ENCODE assay signal across 8 cellular contexts in the genomic region with DNA sequence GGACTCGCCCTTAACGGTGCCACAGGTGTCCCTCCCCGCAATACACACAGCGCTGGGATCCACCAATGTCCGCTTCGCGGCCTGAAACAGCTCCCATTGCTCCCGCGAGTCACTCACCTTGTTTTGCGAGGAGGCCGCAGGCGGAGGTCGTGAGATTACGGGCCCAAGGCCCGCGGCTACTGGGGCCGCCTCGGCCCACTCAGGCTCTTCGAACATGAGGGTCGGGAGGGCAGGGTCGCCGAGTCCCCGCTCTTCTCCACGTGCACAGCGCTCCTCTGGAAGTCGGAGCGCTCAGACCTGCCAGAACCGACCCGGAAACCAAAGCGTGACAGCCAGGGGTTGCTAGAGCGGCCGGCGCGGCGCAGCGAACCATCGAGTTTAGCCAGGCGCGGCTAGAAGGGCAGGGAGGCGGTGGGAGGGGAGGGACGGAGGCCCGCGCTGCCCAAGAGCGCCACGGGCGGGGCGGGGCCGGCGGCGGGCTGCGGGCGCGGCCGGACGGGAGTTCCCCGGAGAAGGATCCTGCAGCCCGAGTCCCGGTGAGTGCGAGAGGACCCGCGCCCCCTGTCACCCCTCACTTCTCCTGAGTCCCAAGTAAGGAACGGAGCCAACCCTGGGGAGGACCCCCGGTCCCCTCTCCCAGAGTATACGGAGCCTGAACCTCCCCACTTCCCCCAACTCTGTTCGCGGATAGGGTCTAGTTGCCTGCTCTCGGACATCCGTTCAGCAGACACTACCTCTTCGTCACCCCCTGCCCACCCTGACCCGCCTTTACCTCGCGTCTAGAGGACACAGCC. TPM values are rescaled to one million over a fixed set of nuclear protein-coding genes. Genes with fewer than 3 reads are reported as not detected.
A peak's percentile ranks its signal among the peaks of the same experiment; 100 is the strongest.
DNase-seq lines count a peak whose midpoint lies in the region; ATAC-seq and TF ChIP-seq lines count a peak whose summit lies in the region.

A gene (plus strand): TSS at position 488 of the 794 bp plus-strand sequence. CDS start 498 bp downstream, outside the sequence.
A gene (minus strand): TSS at position 330 of the 794 bp plus-strand sequence. CDS start 114 bp downstream, at position 216.

- peaks cover 38 to 39% of the 10 kb centered on the region in 2 donors for H3K36me3 ChIP-seq in muscle layer of duodenum (ENCODE audit: control insufficient read depth in 1 of 2, insufficient read depth in 2 of 2, low read length in 2 of 2)

- H3K9me3 ChIP-seq in muscle layer of duodenum (ENCODE audit: control insufficient read depth in 1 of 2, low read length in 2 of 2): no peaks in the 10 kb centered on the region

- H3K27ac ChIP-seq in muscle layer of duodenum (ENCODE audit: low read length): peak within 1 kb of the TSS; percentile 98

- peak within 1 kb of the TSS; percentile 95 to 98 for H3K4me3 ChIP-seq in muscle layer of duodenum (ENCODE audit: low read depth in 1 of 2, low read length in 2 of 2)

- peaks cover 36 to 61% of the 10 kb centered on the region in 2 donors for H3K4me1 ChIP-seq in muscle layer of duodenum (ENCODE audit: control insufficient read depth in 1 of 2, insufficient read depth in 2 of 2, low read length in 2 of 2)

- H3K27me3 Mint-ChIP-seq in activated T-cell treated with anti-CD3 and anti-CD28 coated beads, Interleukin-2, amount 50 U/mL, for 24 hours: no peaks in the 10 kb centered on the region

- H3K4me3 Mint-ChIP-seq in activated T-cell treated with anti-CD3 and anti-CD28 coated beads, Interleukin-2, amount 50 U/mL, for 24 hours: no peak within 1 kb of the TSS

- no peaks in the 10 kb centered on the region for H3K27me3 ChIP-seq in muscle layer of duodenum (ENCODE audit: low read depth, low read length)

- H3K4me1 Mint-ChIP-seq in activated T-cell treated with anti-CD3 and anti-CD28 coated beads, Interleukin-2, amount 50 U/mL, for 24 hours (ENCODE audit: low read depth): peaks cover 38% of the 10 kb centered on the region

- no peak; the same call in 1 of the 2 replicates for TF ChIP-seq EP300 in Ishikawa (IDR thresholded peaks at IDR 0.05; ENCODE audit: borderline replicate concordance)

- no peaks in the 10 kb centered on the region for H3K9me3 Mint-ChIP-seq in activated T-cell treated with anti-CD3 and anti-CD28 coated beads, Interleukin-2, amount 50 U/mL, for 24 hours

- ATAC-seq in GM21576 (IDR thresholded peaks at IDR 0.05; ENCODE audit: unreplicated experiment): peak; percentile 64
- ATAC-seq in esophagus mucosa: peak; percentile 96

- DNase-seq in DMS153 treated with DMSO at 0.1 percent for 48 hours (lab: John Stamatoyannopoulos, UW; ENCODE audit: unreplicated experiment): peak; percentile 61
- DNase-seq in activated T-cell treated with anti-CD3 and anti-CD28 coated beads, Interleukin-2, amount 50 U/mL, for 24 hours: peak; percentile 90
- DNase-seq in stimulated activated CD8-positive, alpha-beta memory T cell treated with anti-CD3 and anti-CD28 coated beads, Interleukin-7, amount 100 ng/mL, for 24 hours (ENCODE audit: low read depth): peak; percentile 67

- no peak for TF ChIP-seq RAD21 in Ishikawa (IDR thresholded peaks at IDR 0.05; ENCODE audit: low read depth)

- peaks cover 58% of the 10 kb centered on the region for H3K36me3 Mint-ChIP-seq in activated T-cell treated with anti-CD3 and anti-CD28 coated beads, Interleukin-2, amount 50 U/mL, for 24 hours (ENCODE audit: low read depth)

- H3K27ac Mint-ChIP-seq in activated T-cell treated with anti-CD3 and anti-CD28 coated beads, Interleukin-2, amount 50 U/mL, for 24 hours: no peak within 1 kb of the TSS

TF ChIP-seq in Ishikawa, 13 proteins besides CTCF, POLR2A, EP300 and RAD21 (continues in another document):
- TF ChIP-seq NFIC (IDR thresholded peaks at IDR 0.05) (peak; percentile 33; the same call in 1 of the 2 replicates), CEBPB (IDR thresholded peaks at IDR 0.05) (no peak), YY1 (IDR thresholded peaks at IDR 0.05; ENCODE audit: low read depth) (peak; percentile 67), TAF1 (IDR thresholded peaks at IDR 0.05; ENCODE audit: low read depth) (peak; percentile 95), TCF12 (IDR thresholded peaks at IDR 0.05; ENCODE audit: low read depth) (peak; percentile 73; the same call in 1 of the 2 replicates), CREB1 (IDR thresholded peaks at IDR 0.05; ENCODE audit: low read depth) (no peak), ZBTB7A (IDR thresholded peaks at IDR 0.05; ENCODE audit: low read depth) (peak; percentile 66; the same call in 1 of the 2 replicates), TEAD4 (IDR thresholded peaks at IDR 0.05) (peak; percentile 21; the same call in 1 of the 2 replicates)
- TF ChIP-seq, protein P1, sequence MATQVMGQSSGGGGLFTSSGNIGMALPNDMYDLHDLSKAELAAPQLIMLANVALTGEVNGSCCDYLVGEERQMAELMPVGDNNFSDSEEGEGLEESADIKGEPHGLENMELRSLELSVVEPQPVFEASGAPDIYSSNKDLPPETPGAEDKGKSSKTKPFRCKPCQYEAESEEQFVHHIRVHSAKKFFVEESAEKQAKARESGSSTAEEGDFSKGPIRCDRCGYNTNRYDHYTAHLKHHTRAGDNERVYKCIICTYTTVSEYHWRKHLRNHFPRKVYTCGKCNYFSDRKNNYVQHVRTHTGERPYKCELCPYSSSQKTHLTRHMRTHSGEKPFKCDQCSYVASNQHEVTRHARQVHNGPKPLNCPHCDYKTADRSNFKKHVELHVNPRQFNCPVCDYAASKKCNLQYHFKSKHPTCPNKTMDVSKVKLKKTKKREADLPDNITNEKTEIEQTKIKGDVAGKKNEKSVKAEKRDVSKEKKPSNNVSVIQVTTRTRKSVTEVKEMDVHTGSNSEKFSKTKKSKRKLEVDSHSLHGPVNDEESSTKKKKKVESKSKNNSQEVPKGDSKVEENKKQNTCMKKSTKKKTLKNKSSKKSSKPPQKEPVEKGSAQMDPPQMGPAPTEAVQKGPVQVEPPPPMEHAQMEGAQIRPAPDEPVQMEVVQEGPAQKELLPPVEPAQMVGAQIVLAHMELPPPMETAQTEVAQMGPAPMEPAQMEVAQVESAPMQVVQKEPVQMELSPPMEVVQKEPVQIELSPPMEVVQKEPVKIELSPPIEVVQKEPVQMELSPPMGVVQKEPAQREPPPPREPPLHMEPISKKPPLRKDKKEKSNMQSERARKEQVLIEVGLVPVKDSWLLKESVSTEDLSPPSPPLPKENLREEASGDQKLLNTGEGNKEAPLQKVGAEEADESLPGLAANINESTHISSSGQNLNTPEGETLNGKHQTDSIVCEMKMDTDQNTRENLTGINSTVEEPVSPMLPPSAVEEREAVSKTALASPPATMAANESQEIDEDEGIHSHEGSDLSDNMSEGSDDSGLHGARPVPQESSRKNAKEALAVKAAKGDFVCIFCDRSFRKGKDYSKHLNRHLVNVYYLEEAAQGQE (IDR thresholded peaks at IDR 0.05; ENCODE audit: low read depth): no peak; the same call in 1 of the 2 replicates

TF ChIP-seq in PFSK-1, 5 proteins besides CTCF, POLR2A, EP300 and RAD21:
- TF ChIP-seq FOXP2 (optimal IDR thresholded peaks at IDR 0.05; ENCODE audit: borderline replicate concordance, extremely low read depth, extremely low read length, insufficient read depth) (peak; percentile 95), SIN3A (IDR thresholded peaks at IDR 0.05; ENCODE audit: borderline replicate concordance, insufficient read depth, low read length) (peak; percentile 100), TAF1 (IDR thresholded peaks at IDR 0.05; ENCODE audit: borderline replicate concordance, insufficient read depth, low read length) (peak; percentile 91), POLR2AphosphoS5 (IDR thresholded peaks at IDR 0.05; ENCODE audit: low read depth, low read length) (peak; percentile 96)
- TF ChIP-seq, protein P1 (IDR thresholded peaks at IDR 0.05; ENCODE audit: insufficient read depth in 1 of 2, low read depth in 2 of 2, low read length in 2 of 2): peak in 1 of 2 experiments; percentile 71; a peak in 1 of 4 replicates
TF ChIP-seq in PFSK-1: peak in this region for 5.

RNA-seq across cellular contexts. Expression of the first gene that starts in this region (rescaled TPM):
- polyA plus RNA-seq in PFSK-1 (2012; ENCODE audit: insufficient read length, low read depth): 142 TPM
- 32.4 TPM for total RNA-seq in esophagus mucosa

RNA-seq across cellular contexts. Expression of the second gene that starts in this region (rescaled TPM):
- 19.8 TPM for polyA plus RNA-seq in PFSK-1 (2012; ENCODE audit: insufficient read length, low read depth)
- 13.2 TPM for total RNA-seq in esophagus mucosa

Comparison
In these comparisons a context has a peak if more than half of its experiments do, and no peak if none do; other contexts are left out.
1. Peak in every context shown above with its lines: DNase-seq, ATAC-seq, H3K4me3 ChIP-seq and H3K27ac ChIP-seq.